16 cellular contexts compared by ENCODE assay signal in the genomic region with DNA sequence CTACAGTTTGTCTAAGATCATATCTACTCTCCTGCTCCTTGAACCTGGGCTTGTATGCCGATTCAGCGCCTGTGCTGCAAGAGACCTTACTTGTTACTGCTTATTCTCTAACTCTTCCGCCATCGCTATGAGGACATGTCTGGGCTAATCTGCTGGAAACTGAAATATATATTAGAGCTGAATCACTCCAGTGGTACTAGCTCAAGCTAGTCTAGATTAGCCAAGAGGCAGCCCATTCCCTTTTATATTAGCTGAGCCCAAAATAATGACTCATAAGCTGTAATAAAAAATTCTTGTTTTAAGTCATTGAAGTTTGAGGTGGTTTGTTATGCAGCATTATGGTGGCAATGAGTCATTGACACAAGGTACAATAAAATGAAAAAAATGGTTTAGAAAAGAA. TPM values are rescaled to one million over a fixed set of nuclear protein-coding genes. Genes with fewer than 3 reads are reported as not detected.
DNase-seq lines count a peak whose midpoint lies in the region; ATAC-seq, FAIRE-seq and TF ChIP-seq lines count a peak whose summit lies in the region.
"Had no signal": no experiment of that assay in that cellular context is flagged by ENCODE, and none has a peak within 500 bp of the region (broad histone marks: within the 10 kb centered on the region; RNA-seq: fewer than 3 reads in every experiment).

No MANE protein-coding gene starts in this region.

- no peak for TF ChIP-seq POLR2A in H54 (IDR thresholded peaks at IDR 0.05; ENCODE audit: low read depth, low read length)

- H2AFZ ChIP-seq in GM23248 (no peak overlapping the region), smooth muscle cell (ENCODE audit: low read depth) (no peak overlapping the region)

- H3K4me1 ChIP-seq in GM23248 (ENCODE audit: insufficient read depth) = no peaks in the 10 kb centered on the region
- no peaks in the 10 kb centered on the region for H3K4me1 ChIP-seq in smooth muscle cell (ENCODE audit: low read depth)
- H3K4me1 ChIP-seq: testis had no signal

- peak; percentile 53 for DNase-seq in GM23248
- DNase-seq in M059J (ENCODE audit: low read depth) = peak; percentile 71
- peak; percentile 3 for DNase-seq in epithelial cell of proximal tubule (ENCODE audit: low read depth)
- DNase-seq in smooth muscle cell (lab: John Stamatoyannopoulos, UW; ENCODE audit: unreplicated experiment) = no peak
- DNase-seq in H54 (ENCODE audit: insufficient read length, low spot score) = no peak
- no peak for DNase-seq in mesenteric fat pad (ENCODE audit: low spot score)
- DNase-seq: activated CD4-positive, alpha-beta T cell treated with anti-CD3 and anti-CD28 coated beads for 4 hours; activated gamma-delta T cell; Calu3; NCI-H1092; testis had no signal

- H3K36me3 ChIP-seq in GM23248 (ENCODE audit: low read depth) (no peaks in the 10 kb centered on the region), smooth muscle cell (ENCODE audit: low read depth) (no peaks in the 10 kb centered on the region)

- H3K4me3 ChIP-seq in GM23248 (no peak overlapping the region), epithelial cell of proximal tubule (ENCODE audit: low read depth, low read length) (no peak overlapping the region), smooth muscle cell (no peak overlapping the region)
- H3K4me3 ChIP-seq: coronary artery, testis had no signal

- H3K4me2 ChIP-seq in GM23248 (ENCODE audit: unreplicated experiment) (no peak overlapping the region), smooth muscle cell (peak overlapping the region; percentile 4)

- no peak for TF ChIP-seq CTCF in epithelial cell of proximal tubule (conservative IDR thresholded peaks at IDR 0.05; ENCODE audit: low read depth, low read length)
- TF ChIP-seq CTCF in smooth muscle cell (IDR thresholded peaks at IDR 0.05; ENCODE audit: borderline replicate concordance, insufficient read depth, poor library complexity, severe bottlenecking) = no peak

- no peak overlapping the region for H3K27ac ChIP-seq in GM23248
- H3K27ac ChIP-seq in smooth muscle cell (ENCODE audit: low read depth) = peak overlapping the region; percentile 47
- H3K27ac ChIP-seq: coronary artery, testis had no signal

- in situ Hi-C loops in GM23248 (cut with MboI) = no loop called here

- FAIRE-seq in H54 (lab: Jason Lieb, UNC) = no peak

- H4K20me1 ChIP-seq in GM23248 (ENCODE audit: insufficient read depth) (no peaks in the 10 kb centered on the region), smooth muscle cell (ENCODE audit: low read depth) (no peaks in the 10 kb centered on the region)

- no peak for ATAC-seq in HG02678 (IDR thresholded peaks at IDR 0.05; ENCODE audit: unreplicated experiment)
- ATAC-seq: left lobe of liver; natural killer cell treated with Interleukin-12 subunit alpha and Interleukin-12 subunit beta and Interleukin-15 and Interleukin-18, amount 100 ng/mL, for 72 hours; sciatic nerve had no signal

- 99 to 100% methylated on average over 4 of the region's 4 CpGs for WGBS in GM23248 (ENCODE audit: low coverage in 1 of 2, low lambda C conversion rate in 2 of 2, missing lambda C conversion rate in 2 of 2), 2 experiments
- 84% methylated on average over 4 of the region's 4 CpGs for WGBS in smooth muscle cell (ENCODE audit: low lambda C conversion rate)

- no peak overlapping the region for H3K9ac ChIP-seq in GM23248
- H3K9ac ChIP-seq in smooth muscle cell (ENCODE audit: low read depth) = no peak overlapping the region

- H3K9me3 ChIP-seq in GM23248 (ENCODE audit: low read depth) (no peaks in the 10 kb centered on the region), smooth muscle cell (replicated peaks; ENCODE audit: low read depth) (no peaks in the 10 kb centered on the region)
- H3K9me3 ChIP-seq: testis had no signal

- no peaks in the 10 kb centered on the region for H3F3A ChIP-seq in GM23248 (ENCODE audit: insufficient read depth)
- H3F3A ChIP-seq in smooth muscle cell (ENCODE audit: low read depth) = no peaks in the 10 kb centered on the region

- H3K79me2 ChIP-seq in GM23248 (ENCODE audit: insufficient read depth) (no peaks in the 10 kb centered on the region), smooth muscle cell (ENCODE audit: low read depth) (no peaks in the 10 kb centered on the region)

- no peaks in the 10 kb centered on the region for H3K9me2 ChIP-seq in GM23248 (ENCODE audit: insufficient read depth)

- peaks cover 28% of the 10 kb centered on the region for H3K27me3 ChIP-seq in GM23248 (replicated peaks; ENCODE audit: insufficient read depth)
- H3K27me3 ChIP-seq in smooth muscle cell (ENCODE audit: low read depth) = peaks cover 3% of the 10 kb centered on the region
- H3K27me3 ChIP-seq: testis had no signal

RNA-seq across cellular contexts. Expression of a gene that starts 52.8 kb away (rescaled TPM):
- 0.51 TPM in 1 of 2 replicates, not detected in the other for total RNA-seq in GM23248 (2014; rRNA removed; shearing (Covaris generic))
- polyA plus RNA-seq in GM23248 (2016; fragmentation: Nextera tagmentation; extraction: Ambion mirVana) (0.40 TPM in 1 of 2 replicates, not detected in the other), smooth muscle cell (2.3 and 2.8 TPM in 2 replicates)
- 0.05 TPM in 2 replicates for total RNA-seq in M059J (2014; rRNA removed; shearing (Covaris generic))
- total RNA-seq in epithelial cell of proximal tubule (0.07 and 0.29 TPM in 2 replicates), smooth muscle cell (0.63 and 1.4 TPM in 2 replicates), mesenteric fat pad (3.1 TPM)
- total RNA-seq: Calu3 had no signal

Comparison
In these comparisons a context has a peak if more than half of its experiments do, and no peak if none do; other contexts are left out.
1. DNase-seq: peak in GM23248 (single experiment), M059J (single experiment) and epithelial cell of proximal tubule (single experiment); none in smooth muscle cell (single experiment), H54 (single experiment) and mesenteric fat pad (single experiment).